In genomic region chr17:31373150-31374082, GRCh38 we compare ENCODE assay signal across 9 cellular contexts. TPM values are rescaled to one million over a fixed set of nuclear protein-coding genes. Genes with fewer than 3 reads are reported as not detected.
DNase-seq lines count a peak whose midpoint lies in the region; ATAC-seq and TF ChIP-seq lines count a peak whose summit lies in the region.
"Had no signal": no experiment of that assay in that cellular context is flagged by ENCODE, and none has a peak within 500 bp of the region (broad histone marks: within the 10 kb centered on the region; RNA-seq: fewer than 3 reads in every experiment).

No MANE protein-coding gene starts in this region.

- dilution Hi-C loops in IMR-90 (cut with HindIII; ENCODE audit: low sequenced_read_pairs, unreplicated experiment), result no loop called here

- H2BK5ac ChIP-seq in IMR-90 (ENCODE audit: low read depth, low read length, poor library complexity, severe bottlenecking), result no peak overlapping the region

- H3K18ac ChIP-seq in IMR-90 (ENCODE audit: low read depth, low read length), result no peak overlapping the region

- H3K36me3 ChIP-seq in IMR-90 (ENCODE audit: control insufficient read depth, insufficient read depth, low read length), result peaks cover 12% of the 10 kb centered on the region
- no peaks in the 10 kb centered on the region for H3K36me3 ChIP-seq in H7 (replicated peaks; ENCODE audit: control insufficient read depth, insufficient read depth, low read length)

- H3K14ac ChIP-seq in IMR-90 (replicated peaks; ENCODE audit: low read depth, low read length), result no peak overlapping the region

- H2BK15ac ChIP-seq in IMR-90 (ENCODE audit: low read depth, low read length), result no peak overlapping the region

- peaks cover 0 to 12% of the 10 kb centered on the region in 2 experiments; a peak in 2 of 4 replicates for H3K79me1 ChIP-seq in IMR-90 (ENCODE audit: low read depth in 1 of 2, low read length in 2 of 2)

- peak; percentile 69 for TF ChIP-seq CTCF in IMR-90 (conservative IDR thresholded peaks at IDR 0.05; ENCODE audit: low read depth, low read length)
- TF ChIP-seq CTCF in epithelial cell of esophagus (IDR thresholded peaks at IDR 0.05; ENCODE audit: insufficient read depth, low read depth, low read length, missing control alignments), result peak; percentile 68

- peak; percentile 69 for TF ChIP-seq RAD21 in IMR-90 (IDR thresholded peaks at IDR 0.05; ENCODE audit: low read length)

- no CpG with 5 or more reads among the region's 9 CpGs for WGBS in IMR-90 (ENCODE audit: extremely low coverage in 2 of 2, insufficient read length in 1 of 2), 2 experiments

- no peak overlapping the region for H4K91ac ChIP-seq in IMR-90 (ENCODE audit: insufficient read depth, low read depth, low read length)

- no peak overlapping the region for H2AFZ ChIP-seq in IMR-90 (replicated peaks; ENCODE audit: low read length, poor library complexity)

- H3K27me3 Mint-ChIP-seq in naive B cell, result no peaks in the 10 kb centered on the region

- no peak overlapping the region for H3K9ac ChIP-seq in IMR-90 (ENCODE audit: low read depth, low read length)
- H3K9ac ChIP-seq: BLaER1 had no signal

- no peaks in the 10 kb centered on the region for H3K36me3 Mint-ChIP-seq in naive B cell

- H2AK5ac ChIP-seq in IMR-90 (ENCODE audit: low read depth, low read length), result no peak overlapping the region

- TF ChIP-seq POLR2A in IMR-90 (IDR thresholded peaks at IDR 0.05; ENCODE audit: low read depth, low read length), result no peak

- peak; percentile 83 for ATAC-seq in IMR-90 (ENCODE audit: low read depth)
- ATAC-seq in naive B cell (ENCODE audit: low read depth in 2 of 2), result peak; percentile 59 to 84

- H3K27ac ChIP-seq in IMR-90 (ENCODE audit: insufficient read depth, low read length), result no peak overlapping the region
- H3K27ac ChIP-seq: BLaER1 had no signal

- H3K56ac ChIP-seq in IMR-90 (ENCODE audit: extremely low read depth, insufficient read depth, low read length), result no peak overlapping the region

- in situ Hi-C loops in IMR-90 (cut with MboI; ENCODE audit: low sequenced_read_pairs), result no loop called here

- 0 out of 2 replicates have a peak, but pooled peaks cover 5% of the 10 kb centered on the region for H3K9me1 ChIP-seq in IMR-90 (ENCODE audit: insufficient read depth, low read length)

- no peak overlapping the region for H4K8ac ChIP-seq in IMR-90 (ENCODE audit: low read depth in 2 of 2, low read length in 2 of 2)

- H3K4me3 Mint-ChIP-seq in naive B cell, result no peak overlapping the region

- H2AK9ac ChIP-seq in IMR-90 (replicated peaks; ENCODE audit: low read depth, low read length, poor library complexity), result no peak overlapping the region

- CTCF ChIA-PET in IMR-90 (lab: Yijun Ruan, JAX), result interaction anchor here (1.0 to 1.3 kb wide), 2 partner anchors 9 to 123 kb away, joined by 3 to 7 read pairs; no protein-coding TSS in a partner anchor

- H3K4ac ChIP-seq in IMR-90 (ENCODE audit: low read depth, low read length), result no peak overlapping the region

- intact Hi-C loops in IMR-90 (cut with micrococcal nuclease), result loop anchor here (5.0 kb wide), 3 partner anchors 121 to 361 kb away; no protein-coding TSS in a partner anchor

- H3K9me3 Mint-ChIP-seq in naive B cell, result no peaks in the 10 kb centered on the region

- peaks cover 4% of the 10 kb centered on the region for H3K4me1 ChIP-seq in IMR-90 (ENCODE audit: control insufficient read depth, insufficient read depth, low read length)

- H3K27ac Mint-ChIP-seq in naive B cell, result no peak overlapping the region

- no peak overlapping the region for H4K5ac ChIP-seq in IMR-90 (ENCODE audit: low read depth, low read length)

- peaks cover 5 to 25% (median 11%) of the 10 kb centered on the region in 3 donors for H3K4me1 Mint-ChIP-seq in naive B cell

- no peak overlapping the region for H2BK20ac ChIP-seq in IMR-90 (ENCODE audit: low read depth, low read length)

- no TSS peak for BruUV-seq in IMR-90 (replicated peaks; lab: Mats Ljungman, UMichigan)

- H3K4me3 ChIP-seq in IMR-90 (ENCODE audit: insufficient read depth, low read depth, low read length) (no peak overlapping the region), epithelial cell of esophagus (ENCODE audit: low read length) (no peak overlapping the region), H7 (ENCODE audit: insufficient read depth, low read depth, low read length) (no peak overlapping the region)
- H3K4me3 ChIP-seq: BLaER1 had no signal

- no peak overlapping the region for H3K4me2 ChIP-seq in IMR-90 (ENCODE audit: low read depth, low read length)

- H3K23ac ChIP-seq in IMR-90 (ENCODE audit: low read depth, low read length), result no peak overlapping the region

- no peak overlapping the region for H2BK120ac ChIP-seq in IMR-90 (ENCODE audit: low read depth, low read length)

- no peaks in the 10 kb centered on the region for H3K27me3 ChIP-seq in IMR-90 (ENCODE audit: control insufficient read depth, insufficient read depth, low read length)
- no peaks in the 10 kb centered on the region for H3K27me3 ChIP-seq in H7 (ENCODE audit: control insufficient read depth, insufficient read depth, low read length)
- H3K27me3 ChIP-seq: BLaER1 had no signal

- peak; percentile 55 for DNase-seq in DMS79 treated with DMSO at 0.1 percent for 48 hours (lab: John Stamatoyannopoulos, UW)
- no peak for DNase-seq in DMS79 (lab: John Stamatoyannopoulos, UW)
- peak; percentile 71 for DNase-seq in IMR-90
- DNase-seq in RPMI8226, result peak; percentile 72
- DNase-seq in epithelial cell of esophagus (ENCODE audit: low read depth), result peak; percentile 59
- DNase-seq in naive B cell, result peak; percentile 46
- no peak for DNase-seq in H7
- DNase-seq in activated naive CD4-positive, alpha-beta T cell treated with anti-CD3 and anti-CD28 coated beads, Interleukin-2, amount 50 U/mL, for 16 hours, result no peak

- no peaks in the 10 kb centered on the region for H3K9me3 ChIP-seq in IMR-90 (ENCODE audit: control insufficient read depth, insufficient read depth, low read length)
- H3K9me3 ChIP-seq: BLaER1 had no signal

- POLR2A ChIA-PET in IMR-90 (lab: Charles Lee; ENCODE audit: unreplicated experiment), result no interaction called here

- 0 out of 2 replicates have a peak, but pooled peaks cover 3% of the 10 kb centered on the region for H4K20me1 ChIP-seq in IMR-90 (ENCODE audit: insufficient read depth, low read length)
- H4K20me1 ChIP-seq: BLaER1 had no signal

TF ChIP-seq in IMR-90, 13 proteins besides CTCF, POLR2A, EP300 and RAD21:
- TF ChIP-seq ELK1 (IDR thresholded peaks at IDR 0.05; ENCODE audit: borderline replicate concordance, low read depth, low read length) (no peak), SMC3 (IDR thresholded peaks at IDR 0.05; ENCODE audit: low read depth, low read length) (peak; percentile 68)

RNA-seq across cellular contexts. Expression of gene RAB11FIP4, which starts 18.1 kb away (rescaled TPM):
- total RNA-seq in IMR-90 (2012; rRNA removed), result 1.1 and 1.4 TPM in 2 replicates
- polyA plus RNA-seq in IMR-90 (2012; rRNA removed), result 0.59 and 0.68 TPM in 2 replicates
- 0.60 and 0.84 TPM in 2 replicates for polyA plus RNA-seq in IMR-90 (2012; cell fraction: cytosol; rRNA removed)
- 0.57 and 0.62 TPM in 2 replicates for polyA plus RNA-seq in IMR-90 (2012; cell fraction: nucleus; rRNA removed; ENCODE audit: low replicate concordance)
- 10 to 100 TPM in 5 of 6 donors, 1 to 10 TPM in 1; 7.3 to 29.7 (median 20.8) TPM for polyA plus RNA-seq in naive B cell (ENCODE audit: low read depth in 6 of 6)
- total RNA-seq in H7 (2014; rRNA removed; shearing (Covaris generic)), result 21.9 and 31.5 TPM in 2 replicates

RNA-seq across cellular contexts. Expression of gene EVI2A, which starts 52.0 kb away (rescaled TPM):
- total RNA-seq in IMR-90 (2012; rRNA removed), result 0.90 and 1.7 TPM in 2 replicates
- polyA plus RNA-seq in IMR-90 (2012; rRNA removed), result 0.40 and 0.50 TPM in 2 replicates
- 0.02 TPM in 1 of 2 replicates, not detected in the other for polyA plus RNA-seq in IMR-90 (2012; cell fraction: cytosol; rRNA removed)
- 0.09 TPM in 1 of 2 replicates, not detected in the other for polyA plus RNA-seq in IMR-90 (2012; cell fraction: nucleus; rRNA removed; ENCODE audit: low replicate concordance)
- polyA plus RNA-seq in naive B cell (ENCODE audit: low read depth in 6 of 6), result 10 to 100 TPM in 5 of 6 donors, 1 to 10 TPM in 1; 6.0 to 19.7 (median 13.3) TPM
- not detected in 2 replicates for total RNA-seq in H7 (2014; rRNA removed; shearing (Covaris generic))

RNA-seq across cellular contexts. Expression of gene EVI2B, which starts 59.6 kb away (rescaled TPM):
- under 0.01 TPM in 2 replicates for total RNA-seq in IMR-90 (2012; rRNA removed)
- polyA plus RNA-seq in IMR-90 (2012; rRNA removed) (0.17 and 0.24 TPM in 2 replicates), naive B cell (ENCODE audit: low read depth in 6 of 6) (100 to 1,000 TPM; 146 to 201 (median 184) TPM)
- polyA plus RNA-seq in IMR-90 (2012; cell fraction: cytosol; rRNA removed), result 0.02 and 0.05 TPM in 2 replicates
- 0.09 TPM in 1 of 2 replicates, not detected in the other for polyA plus RNA-seq in IMR-90 (2012; cell fraction: nucleus; rRNA removed; ENCODE audit: low replicate concordance)
- total RNA-seq in H7 (2014; rRNA removed; shearing (Covaris generic)), result not detected in 2 replicates

Comparison
In these comparisons a context has a peak if more than half of its experiments do, and no peak if none do; other contexts are left out.
1. DNase-seq: peak in DMS79 treated with DMSO at 0.1 percent for 48 hours (single experiment), IMR-90 (single experiment), RPMI8226 (single experiment), epithelial cell of esophagus (single experiment) and naive B cell (single experiment); none in DMS79 (single experiment), H7 (single experiment) and activated naive CD4-positive, alpha-beta T cell treated with anti-CD3 and anti-CD28 coated beads, Interleukin-2, amount 50 U/mL, for 16 hours (single experiment).